Comparison of ENCODE assay signal across 8 cellular contexts in the genomic region with DNA sequence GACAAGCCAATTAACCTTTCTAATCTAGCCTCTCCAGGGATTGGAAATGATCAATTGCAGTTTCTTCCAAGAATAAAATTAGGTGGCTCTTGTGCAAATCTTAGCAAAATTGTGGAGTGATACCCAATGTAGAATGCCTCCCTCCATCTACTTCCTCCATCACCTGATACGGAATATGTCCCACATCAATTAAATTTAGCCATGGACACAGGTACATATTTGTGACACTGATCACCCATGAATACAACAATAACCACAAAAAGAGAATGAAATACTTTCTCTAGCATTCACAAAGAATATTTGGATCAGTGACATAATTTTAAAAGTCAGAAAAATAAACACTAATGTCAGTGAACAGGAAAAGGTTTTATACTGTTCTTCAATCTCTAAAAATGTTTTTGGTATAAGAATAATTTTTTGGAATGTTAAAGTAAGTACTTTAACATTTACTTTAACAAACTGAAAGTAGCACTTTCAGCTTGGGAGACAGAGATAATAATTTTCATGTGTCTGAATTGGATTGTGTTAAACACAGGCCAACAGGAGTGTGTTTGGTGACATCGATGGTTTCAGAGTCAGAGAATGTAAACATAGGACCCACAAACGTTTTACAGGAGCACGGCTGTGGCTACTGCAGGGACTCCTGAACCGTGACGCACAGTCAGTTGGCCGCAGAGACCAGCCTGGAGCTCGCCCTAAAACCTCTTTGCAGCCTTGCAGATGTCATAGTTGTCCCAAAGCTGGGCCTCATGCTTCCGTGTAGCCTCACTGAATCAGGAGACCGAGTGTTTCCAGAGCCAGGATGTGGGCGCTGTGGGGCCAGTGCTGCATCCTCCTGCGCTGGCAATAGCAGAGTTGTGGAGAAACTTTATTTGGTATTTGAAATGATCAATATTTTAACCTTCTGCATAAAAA. TPM values are rescaled to one million over a fixed set of nuclear protein-coding genes. Genes with fewer than 3 reads are reported as not detected.
DNase-seq lines count a peak whose midpoint lies in the region; ATAC-seq, FAIRE-seq and TF ChIP-seq lines count a peak whose summit lies in the region.

No MANE protein-coding gene starts in this region.

- H3K4me3 ChIP-seq in IMR-90 (ENCODE audit: insufficient read depth, low read depth, low read length) (peak overlapping the region; percentile 3; the same call in 1 of the 2 replicates), esophagus muscularis mucosa (peak overlapping the region in 2 of 4 donors; percentile 13 to 16), trophoblast cell (ENCODE audit: low read depth, low read length) (no peak overlapping the region)

- intact Hi-C loops in IMR-90 (cut with micrococcal nuclease), result no loop called here
- intact Hi-C loops in esophagus muscularis mucosa (cut with DNase I), result no loop called here

- H2AK9ac ChIP-seq in IMR-90 (replicated peaks; ENCODE audit: low read depth, low read length, poor library complexity), result no peak overlapping the region

- H2BK5ac ChIP-seq in IMR-90 (ENCODE audit: low read depth, low read length, poor library complexity, severe bottlenecking) (peak overlapping the region; percentile 47), trophoblast cell (ENCODE audit: low read depth, low read length, poor library complexity) (no peak overlapping the region)

- H2AFZ ChIP-seq in IMR-90 (replicated peaks; ENCODE audit: low read length, poor library complexity) (peak overlapping the region; percentile 1), trophoblast cell (ENCODE audit: insufficient read depth, low read length, poor library complexity) (no peak overlapping the region)

- H3K56ac ChIP-seq in IMR-90 (ENCODE audit: extremely low read depth, insufficient read depth, low read length), result no peak overlapping the region

- TF ChIP-seq RAD21 in IMR-90 (IDR thresholded peaks at IDR 0.05; ENCODE audit: low read length), result no peak; the same call in 1 of the 2 replicates

- H3K27ac ChIP-seq in IMR-90 (ENCODE audit: insufficient read depth, low read length) (no peak overlapping the region), esophagus muscularis mucosa (replicated peaks in 1 of 4) (peak overlapping the region; percentile 50 to 63 (median 58)), trophoblast cell (ENCODE audit: low read depth, low read length) (no peak overlapping the region)

- peaks cover 2% of the 10 kb centered on the region for H3K4me1 ChIP-seq in IMR-90 (ENCODE audit: control insufficient read depth, insufficient read depth, low read length)
- H3K4me1 ChIP-seq in esophagus muscularis mucosa, result peaks cover 3 to 27% (median 21%) of the 10 kb centered on the region in 4 donors
- H3K4me1 ChIP-seq in trophoblast cell (ENCODE audit: control insufficient read depth in 1 of 2, insufficient read depth in 2 of 2, low read length in 2 of 2), result no peaks in the 10 kb centered on the region

- TF ChIP-seq POLR2A in IMR-90 (IDR thresholded peaks at IDR 0.05; ENCODE audit: low read depth, low read length) (no peak), esophagus muscularis mucosa (IDR thresholded peaks at IDR 0.05; ENCODE audit: low read depth) (no peak)

- FAIRE-seq in urothelium cell line (lab: Jason Lieb, UNC), result peak; percentile 37

- H2BK20ac ChIP-seq in IMR-90 (ENCODE audit: low read depth, low read length), result no peak overlapping the region

- H3K9me3 ChIP-seq in IMR-90 (ENCODE audit: control insufficient read depth, insufficient read depth, low read length) (no peaks in the 10 kb centered on the region), esophagus muscularis mucosa (no peaks in the 10 kb centered on the region), trophoblast cell (ENCODE audit: insufficient read depth, low read depth, low read length) (peaks cover 3% of the 10 kb centered on the region)

- H3K14ac ChIP-seq in IMR-90 (replicated peaks; ENCODE audit: low read depth, low read length), result no peak overlapping the region
- no peak overlapping the region for H3K14ac ChIP-seq in trophoblast cell (ENCODE audit: low read length)

- no peak overlapping the region for H2BK12ac ChIP-seq in trophoblast cell (ENCODE audit: low read length)

- H4K91ac ChIP-seq in IMR-90 (ENCODE audit: insufficient read depth, low read depth, low read length) (no peak overlapping the region), trophoblast cell (ENCODE audit: low read depth, low read length) (no peak overlapping the region)

- H3K4me2 ChIP-seq in IMR-90 (ENCODE audit: low read depth, low read length) (peak overlapping the region; percentile 14), trophoblast cell (ENCODE audit: low read length) (no peak overlapping the region)

- H4K20me1 ChIP-seq in IMR-90 (ENCODE audit: insufficient read depth, low read length), result no peaks in the 10 kb centered on the region; the same call in 1 of the 2 replicates

- H3K9me1 ChIP-seq in IMR-90 (ENCODE audit: insufficient read depth, low read length), result no peaks in the 10 kb centered on the region

- H3K4ac ChIP-seq in IMR-90 (ENCODE audit: low read depth, low read length) (peak overlapping the region; percentile 18; the same call in 1 of the 2 replicates), trophoblast cell (ENCODE audit: low read depth, low read length) (no peak overlapping the region)

- peak; percentile 75 for ATAC-seq in GM21515 (IDR thresholded peaks at IDR 0.05; ENCODE audit: unreplicated experiment)
- ATAC-seq in IMR-90 (ENCODE audit: low read depth), result peak; percentile 96

- H2BK120ac ChIP-seq in IMR-90 (ENCODE audit: low read depth, low read length), result no peak overlapping the region
- no peak overlapping the region for H2BK120ac ChIP-seq in trophoblast cell (ENCODE audit: insufficient read depth, low read length, poor library complexity)

- H3K23ac ChIP-seq in IMR-90 (ENCODE audit: low read depth, low read length) (no peak overlapping the region), trophoblast cell (ENCODE audit: low read length) (no peak overlapping the region)

- dilution Hi-C loops in IMR-90 (cut with HindIII; ENCODE audit: low sequenced_read_pairs, unreplicated experiment), result no loop called here

- in situ Hi-C loops in IMR-90 (cut with MboI; ENCODE audit: low sequenced_read_pairs), result no loop called here

- no peak overlapping the region for H2BK15ac ChIP-seq in IMR-90 (ENCODE audit: low read depth, low read length)

- no peak overlapping the region for H2AK5ac ChIP-seq in IMR-90 (ENCODE audit: low read depth, low read length)
- H2AK5ac ChIP-seq in trophoblast cell (ENCODE audit: low read length), result no peak overlapping the region

- WGBS in IMR-90 (ENCODE audit: extremely low coverage in 2 of 2, insufficient read length in 1 of 2), 2 experiments, result 0% methylated on average over 7 of the region's 12 CpGs; no CpG with 5 or more reads in 1 of the 2 experiments
- 36% methylated on average over 8 of the region's 12 CpGs for WGBS in esophagus muscularis mucosa
- WGBS in trophoblast cell (ENCODE audit: extremely low coverage, insufficient coverage, insufficient read length), result no CpG with 5 or more reads among the region's 12 CpGs

- CTCF ChIA-PET in IMR-90 (lab: Yijun Ruan, JAX), result interaction anchor here (1.1 kb wide), 1 partner anchor 21 kb away, joined by 7 read pairs; no protein-coding TSS in a partner anchor

- DNase-seq in Daoy (ENCODE audit: low read depth) (peak; percentile 84), IMR-90 (peak; percentile 98), esophagus muscularis mucosa (ENCODE audit: extremely low spot score) (peak; percentile 39), urothelium cell line (ENCODE audit: low spot score) (peak; percentile 70), trophoblast cell (no peak)
- no peak for DNase-seq in activated effector memory CD4-positive, alpha-beta T cell treated with Interleukin-2 at 50 U/mL for 16 hours
- DNase-seq in NK-92 treated with Interleukin-12 subunit alpha and Interleukin-12 subunit beta, amount 100 ng/mL, for 24 hours (lab: John Stamatoyannopoulos, UW), result no peak

- H3K9ac ChIP-seq in IMR-90 (ENCODE audit: low read depth, low read length) (no peak overlapping the region), trophoblast cell (ENCODE audit: low read length) (no peak overlapping the region)

- H3K36me3 ChIP-seq in IMR-90 (ENCODE audit: control insufficient read depth, insufficient read depth, low read length) (no peaks in the 10 kb centered on the region), esophagus muscularis mucosa (no peaks in the 10 kb centered on the region), trophoblast cell (ENCODE audit: control insufficient read depth in 1 of 2, insufficient read depth in 2 of 2, low read length in 2 of 2) (no peaks in the 10 kb centered on the region)

- TF ChIP-seq CTCF in IMR-90 (conservative IDR thresholded peaks at IDR 0.05; ENCODE audit: low read depth, low read length) (peak; percentile 26; the same call in 1 of the 2 replicates), esophagus muscularis mucosa (IDR thresholded peaks at IDR 0.05) (no peak)

- no peaks in the 10 kb centered on the region for H3K79me2 ChIP-seq in trophoblast cell (ENCODE audit: control insufficient read depth, insufficient read depth, low read length, poor library complexity)

- H3K27me3 ChIP-seq in IMR-90 (ENCODE audit: control insufficient read depth, insufficient read depth, low read length) (peaks cover 17% of the 10 kb centered on the region), esophagus muscularis mucosa (peaks cover 0 to 5% (median 0%) of the 10 kb centered on the region in 4 donors), trophoblast cell (ENCODE audit: insufficient read depth, low read length) (no peaks in the 10 kb centered on the region)

- H4K5ac ChIP-seq in IMR-90 (ENCODE audit: low read depth, low read length), result no peak overlapping the region

- no peak overlapping the region for H4K12ac ChIP-seq in trophoblast cell (ENCODE audit: low read depth, low read length)

- 0 out of 2 replicates have a peak overlapping the region, but pooled peaks have one; percentile 22 for H3K18ac ChIP-seq in IMR-90 (ENCODE audit: low read depth, low read length)
- H3K18ac ChIP-seq in trophoblast cell (ENCODE audit: low read length), result no peak overlapping the region

- no peaks in the 10 kb centered on the region for H3K79me1 ChIP-seq in IMR-90 (ENCODE audit: low read depth in 1 of 2, low read length in 2 of 2)
- H3K79me1 ChIP-seq in trophoblast cell (ENCODE audit: low read length), result no peaks in the 10 kb centered on the region

- H4K8ac ChIP-seq in IMR-90 (ENCODE audit: low read depth in 2 of 2, low read length in 2 of 2) (no peak overlapping the region), trophoblast cell (ENCODE audit: low read depth, low read length) (no peak overlapping the region)

- no TSS peak for BruUV-seq in IMR-90 (replicated peaks; lab: Mats Ljungman, UMichigan)

- no peak for TF ChIP-seq EP300 in esophagus muscularis mucosa (IDR thresholded peaks at IDR 0.05)

- POLR2A ChIA-PET in IMR-90 (lab: Charles Lee; ENCODE audit: unreplicated experiment), result no interaction called here

TF ChIP-seq in IMR-90, 13 proteins besides CTCF, POLR2A, EP300 and RAD21 (continues in another document):
- TF ChIP-seq MAFK (IDR thresholded peaks at IDR 0.05; ENCODE audit: low read depth, low read length) (no peak; the same call in 1 of the 2 replicates), NFE2L2 (IDR thresholded peaks at IDR 0.05; ENCODE audit: low read depth, low read length) (no peak)

RNA-seq across cellular contexts. Expression of gene RBM20, which starts 7.2 kb away (rescaled TPM):
- 0.06 and 9.4 TPM in 2 replicates for total RNA-seq in Daoy (2014; rRNA removed; shearing (Covaris generic))
- under 0.01 TPM in 2 replicates for total RNA-seq in IMR-90 (2012; rRNA removed)
- 0.09 and 0.15 TPM in 2 replicates for polyA plus RNA-seq in IMR-90 (2012; rRNA removed)
- 0.03 and 0.04 TPM in 2 replicates for polyA plus RNA-seq in IMR-90 (2012; cell fraction: cytosol; rRNA removed)
- polyA plus RNA-seq in IMR-90 (2012; cell fraction: nucleus; rRNA removed; ENCODE audit: low replicate concordance), result 0.05 and 0.39 TPM in 2 replicates
- 1 to 10 TPM; 5.3 to 7.7 (median 5.8) TPM for total RNA-seq in esophagus muscularis mucosa
- 0.27 and 0.54 TPM in 2 replicates for polyA plus RNA-seq in trophoblast cell (2013)

Comparison
In these comparisons a context has a peak if more than half of its experiments do, and no peak if none do; other contexts are left out.
1. DNase-seq: peak in Daoy (single experiment), IMR-90 (single experiment), esophagus muscularis mucosa (single experiment) and urothelium cell line (single experiment); none in trophoblast cell (0 of 2), activated effector memory CD4-positive, alpha-beta T cell treated with Interleukin-2 at 50 U/mL for 16 hours (single experiment) and NK-92 treated with Interleukin-12 subunit alpha and Interleukin-12 subunit beta, amount 100 ng/mL, for 24 hours (single experiment).
2. H3K27ac ChIP-seq: peak in esophagus muscularis mucosa (4 of 4); none in IMR-90 (single experiment) and trophoblast cell (single experiment).